In the genomic region with DNA sequence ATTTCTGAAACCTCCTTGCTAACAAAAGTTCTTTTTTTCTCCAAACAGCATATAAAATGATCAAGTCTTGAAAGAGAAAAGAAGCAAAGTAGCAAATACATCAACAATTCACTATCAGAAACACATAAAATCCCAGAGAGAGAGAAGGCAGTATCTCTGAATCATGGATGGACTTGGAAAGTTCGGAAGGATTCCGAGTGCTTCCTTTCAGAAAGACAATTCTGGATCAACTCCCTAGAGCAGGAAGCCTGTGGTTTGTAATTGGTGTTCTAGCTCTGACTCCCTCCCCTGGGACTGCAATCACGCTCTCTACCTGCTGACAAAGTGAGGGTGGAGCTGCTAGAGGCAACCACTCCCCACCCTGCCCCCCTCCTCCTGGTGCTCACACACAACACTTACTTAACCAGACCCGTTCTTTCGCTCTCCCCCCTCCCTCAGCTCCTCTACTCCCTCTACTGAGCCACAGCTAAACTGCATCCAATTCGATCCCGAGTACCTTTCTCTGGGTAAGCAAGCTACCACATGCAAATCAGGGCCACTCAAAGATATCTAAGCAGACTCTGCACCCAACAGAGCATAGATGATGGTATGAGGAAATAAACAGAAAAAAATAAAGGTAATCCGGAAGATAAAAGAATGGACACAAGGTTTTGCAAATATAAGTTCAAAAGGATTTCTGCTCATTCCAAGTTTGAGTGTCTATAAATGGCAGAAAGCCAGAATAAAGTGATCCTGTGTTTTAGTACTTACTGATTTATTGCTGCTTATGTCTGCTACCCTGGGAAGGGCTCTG, we compare ENCODE assay signal across 8 cellular contexts. TPM values are rescaled to one million over a fixed set of nuclear protein-coding genes. Genes with fewer than 3 reads are reported as not detected.
A peak's percentile ranks its signal among the peaks of the same experiment; 100 is the strongest.
DNase-seq lines count a peak whose midpoint lies in the region; ATAC-seq, FAIRE-seq and TF ChIP-seq lines count a peak whose summit lies in the region.

A gene (minus strand): TSS at position 235 of the 793 bp plus-strand sequence. CDS start 1,957 bp downstream, outside the sequence.

- H3K27me3 ChIP-seq in KMS-11 (ENCODE audit: insufficient read depth, low read depth) = no peaks in the 10 kb centered on the region

- H3K27ac Mint-ChIP-seq in activated T-helper 1 cell treated with anti-CD3 and anti-CD28 coated beads, Interleukin-12 subunit alpha, Interleukin-12 subunit beta, Interleukin-2, Interleukin-4 antibody, amounts not matched to agents 30 ng/mL and 10 ng/mL and 1 ng/mL, durations not matched to agents 14 hours and 24 hours and 36 hours = peak within 1 kb of the TSS; percentile 47
- peak within 1 kb of the TSS; percentile 12 to 32 for H3K27ac Mint-ChIP-seq in natural killer cell treated with Interleukin-12 subunit alpha and Interleukin-12 subunit beta and Interleukin-15 and Interleukin-18, amount 100 ng/mL, for 72 hours

- peak within 1 kb of the TSS; percentile 27; the same call in 1 of the 2 replicates for H3K27ac ChIP-seq in KMS-11

- no peak within 1 kb of the TSS for H3K4me3 ChIP-seq in KMS-11 (IDR thresholded peaks at IDR 0.05; ENCODE audit: insufficient read depth, low read depth, low read length)

- intact Hi-C loops in activated T-helper 1 cell treated with anti-CD3 and anti-CD28 coated beads, Interleukin-12 subunit alpha, Interleukin-12 subunit beta, Interleukin-2, Interleukin-4 antibody, amounts not matched to agents 30 ng/mL and 10 ng/mL and 1 ng/mL, durations not matched to agents 14 hours and 24 hours and 36 hours (cut with micrococcal nuclease) = loop anchor here (1.0 kb wide), 6 partner anchors 30 to 100 kb away; a partner anchor contains a TSS

- TF ChIP-seq CTCF in KMS-11 (conservative IDR thresholded peaks at IDR 0.05; ENCODE audit: low read depth, low read length) = peak; percentile 90

- peaks cover 28% of the 10 kb centered on the region for H3K4me1 Mint-ChIP-seq in activated T-helper 1 cell treated with anti-CD3 and anti-CD28 coated beads, Interleukin-12 subunit alpha, Interleukin-12 subunit beta, Interleukin-2, Interleukin-4 antibody, amounts not matched to agents 30 ng/mL and 10 ng/mL and 1 ng/mL, durations not matched to agents 14 hours and 24 hours and 36 hours (ENCODE audit: low read depth)
- peaks cover 11 to 12% of the 10 kb centered on the region in 2 donors for H3K4me1 Mint-ChIP-seq in natural killer cell treated with Interleukin-12 subunit alpha and Interleukin-12 subunit beta and Interleukin-15 and Interleukin-18, amount 100 ng/mL, for 72 hours (ENCODE audit: low read depth in 2 of 2)

- peaks cover 7% of the 10 kb centered on the region for H3K27me3 Mint-ChIP-seq in activated T-helper 1 cell treated with anti-CD3 and anti-CD28 coated beads, Interleukin-12 subunit alpha, Interleukin-12 subunit beta, Interleukin-2, Interleukin-4 antibody, amounts not matched to agents 30 ng/mL and 10 ng/mL and 1 ng/mL, durations not matched to agents 14 hours and 24 hours and 36 hours (ENCODE audit: insufficient read depth)
- H3K27me3 Mint-ChIP-seq in natural killer cell treated with Interleukin-12 subunit alpha and Interleukin-12 subunit beta and Interleukin-15 and Interleukin-18, amount 100 ng/mL, for 72 hours = no peaks in the 10 kb centered on the region

- no peaks in the 10 kb centered on the region for H3K9me3 Mint-ChIP-seq in activated T-helper 1 cell treated with anti-CD3 and anti-CD28 coated beads, Interleukin-12 subunit alpha, Interleukin-12 subunit beta, Interleukin-2, Interleukin-4 antibody, amounts not matched to agents 30 ng/mL and 10 ng/mL and 1 ng/mL, durations not matched to agents 14 hours and 24 hours and 36 hours
- H3K9me3 Mint-ChIP-seq in natural killer cell treated with Interleukin-12 subunit alpha and Interleukin-12 subunit beta and Interleukin-15 and Interleukin-18, amount 100 ng/mL, for 72 hours = no peaks in the 10 kb centered on the region

- peak within 1 kb of the TSS; percentile 65 for H3K4me2 ChIP-seq in KMS-11

- H3K4me3 Mint-ChIP-seq in activated T-helper 1 cell treated with anti-CD3 and anti-CD28 coated beads, Interleukin-12 subunit alpha, Interleukin-12 subunit beta, Interleukin-2, Interleukin-4 antibody, amounts not matched to agents 30 ng/mL and 10 ng/mL and 1 ng/mL, durations not matched to agents 14 hours and 24 hours and 36 hours = peak within 1 kb of the TSS; percentile 2
- H3K4me3 Mint-ChIP-seq in natural killer cell treated with Interleukin-12 subunit alpha and Interleukin-12 subunit beta and Interleukin-15 and Interleukin-18, amount 100 ng/mL, for 72 hours = peak within 1 kb of the TSS; percentile 37

- H4K20me1 ChIP-seq in KMS-11 (ENCODE audit: insufficient read depth) = no peaks in the 10 kb centered on the region

- H3K79me2 ChIP-seq in KMS-11 (ENCODE audit: insufficient read depth, low read depth) = no peaks in the 10 kb centered on the region

- no peaks in the 10 kb centered on the region for H3K36me3 ChIP-seq in KMS-11 (ENCODE audit: insufficient read depth)

- peak within 1 kb of the TSS; percentile 65 for H2AFZ ChIP-seq in KMS-11 (ENCODE audit: low read depth)

- peak; percentile 24 for FAIRE-seq in RCC 7860 (lab: Jason Lieb, UNC)

- H3K9ac ChIP-seq in KMS-11 = peak within 1 kb of the TSS; percentile 25; the same call in 1 of the 2 replicates

- peak; percentile 77 for DNase-seq in EH (ENCODE audit: low read depth)
- DNase-seq in RCC 7860 (ENCODE audit: low spot score) = peak; percentile 64
- DNase-seq in activated T-helper 1 cell treated with anti-CD3 and anti-CD28 coated beads, Interleukin-12 subunit alpha, Interleukin-12 subunit beta, Interleukin-2, Interleukin-4 antibody, amounts not matched to agents 30 ng/mL and 10 ng/mL and 1 ng/mL, durations not matched to agents 14 hours and 24 hours and 36 hours (ENCODE audit: low spot score) = peak; percentile 75
- peak; percentile 72 for DNase-seq in fibroblast of peridontal ligament (ENCODE audit: extremely low read depth)
- peak; percentile 85 for DNase-seq in natural killer cell treated with Interleukin-12 subunit alpha and Interleukin-12 subunit beta and Interleukin-15 and Interleukin-18, amount 100 ng/mL, for 72 hours (ENCODE audit: low spot score)
- DNase-seq in stimulated activated naive CD4-positive, alpha-beta T cell (lab: John Stamatoyannopoulos, UW) = peak; percentile 69 to 90 (median 86)

- peaks cover 28% of the 10 kb centered on the region for H3K4me1 ChIP-seq in KMS-11 (ENCODE audit: low read depth, poor library complexity, severe bottlenecking)

- ATAC-seq in GM21825 (IDR thresholded peaks at IDR 0.05; ENCODE audit: unreplicated experiment) = peak; percentile 95
- peak; percentile 99 to 100 for ATAC-seq in natural killer cell treated with Interleukin-12 subunit alpha and Interleukin-12 subunit beta and Interleukin-15 and Interleukin-18, amount 100 ng/mL, for 72 hours

- peaks cover 3% of the 10 kb centered on the region for H3K36me3 Mint-ChIP-seq in activated T-helper 1 cell treated with anti-CD3 and anti-CD28 coated beads, Interleukin-12 subunit alpha, Interleukin-12 subunit beta, Interleukin-2, Interleukin-4 antibody, amounts not matched to agents 30 ng/mL and 10 ng/mL and 1 ng/mL, durations not matched to agents 14 hours and 24 hours and 36 hours (ENCODE audit: low read depth)
- no peaks in the 10 kb centered on the region for H3K36me3 Mint-ChIP-seq in natural killer cell treated with Interleukin-12 subunit alpha and Interleukin-12 subunit beta and Interleukin-15 and Interleukin-18, amount 100 ng/mL, for 72 hours

RNA-seq across cellular contexts. Expression of the gene that starts here (rescaled TPM):
- 0.47 and 0.86 TPM in 2 replicates for total RNA-seq in activated T-helper 1 cell treated with anti-CD3 and anti-CD28 coated beads, Interleukin-12 subunit alpha, Interleukin-12 subunit beta, Interleukin-2, Interleukin-4 antibody, amounts not matched to agents 30 ng/mL and 10 ng/mL and 1 ng/mL, durations not matched to agents 14 hours and 24 hours and 36 hours
- 1 to 10 TPM in 1 of 2 donors, not detected in 1; 1.3 TPM for total RNA-seq in natural killer cell treated with Interleukin-12 subunit alpha and Interleukin-12 subunit beta and Interleukin-15 and Interleukin-18, amount 100 ng/mL, for 72 hours

Comparison
In these comparisons a context has a peak if more than half of its experiments do, and no peak if none do; other contexts are left out.
1. Peak in DNase-seq in activated T-helper 1 cell treated with anti-CD3 and anti-CD28 coated beads, Interleukin-12 subunit alpha, Interleukin-12 subunit beta, Interleukin-2, Interleukin-4 antibody, amounts not matched to agents 30 ng/mL and 10 ng/mL and 1 ng/mL, durations not matched to agents 14 hours and 24 hours and 36 hours; RNA of the gene not detected or under 1 TPM.